27 cellular contexts compared by ENCODE assay signal in genomic region chr10:61302124-61302523, GRCh38.
"Had no signal": no experiment of that assay in that cellular context is flagged by ENCODE, and none has a peak within 500 bp of the region (broad histone marks: within the 10 kb centered on the region; RNA-seq: fewer than 3 reads in every experiment).

No MANE protein-coding gene starts in this region.

- H3K36me3 ChIP-seq: adrenal gland, cardiac muscle cell, heart left ventricle, thoracic aorta, vagina had no signal

- DNase-seq: activated CD4-positive, alpha-beta T cell treated with anti-CD3 and anti-CD28 coated beads for 36 hours; activated CD4-positive, alpha-beta T cell treated with anti-CD3 and anti-CD28 coated beads, Interleukin-2, amount 50 U/mL, for 4 hours; activated CD4-positive, CD25-positive, alpha-beta regulatory T cell; activated effector memory CD4-positive, alpha-beta T cell treated with Interleukin-2 at 50 U/mL for 16 hours; activated naive CD4-positive, alpha-beta T cell treated with Interleukin-2 at 50 U/mL for 16 hours; activated T-cell treated with anti-CD3 and anti-CD28 coated beads for 4 hours; adrenal gland; aorta; cerebellar nuclear complex; cortex of kidney; endodermal cell; heart left ventricle; hypothalamus; immature natural killer cell; kidney; left colon; mammary epithelial cell; midbrain; naive thymus-derived CD4-positive, alpha-beta T cell; nucleus accumbens; right cardiac atrium; stimulated activated CD4-positive, alpha-beta T cell treated with anti-CD3 and anti-CD28 coated beads, Interleukin-2, amount 100 ng/mL, for 48 hours; stimulated activated naive CD8-positive, alpha-beta T cell treated with anti-CD3 and anti-CD28 coated beads, Interleukin-15, Interleukin-2, amounts not matched to agents 100 U/mL and 50 U/mL, for 24 hours; T-helper 1 cell had no signal

- H3K27ac ChIP-seq: adrenal gland, cardiac muscle cell, heart left ventricle, thoracic aorta, vagina had no signal

- H3K4me3 ChIP-seq: adrenal gland, cardiac muscle cell, heart left ventricle, thoracic aorta, vagina had no signal

- H3K9me3 ChIP-seq: adrenal gland, vagina had no signal

- H3K27me3 ChIP-seq: adrenal gland, cardiac muscle cell, heart left ventricle, vagina had no signal

- H3K4me1 ChIP-seq: heart left ventricle, vagina had no signal
